In genomic region chr7:83976302-83976701, GRCh38 we compare ENCODE assay signal across 9 cellular contexts.
DNase-seq lines count a peak whose midpoint lies in the region; ATAC-seq and TF ChIP-seq lines count a peak whose summit lies in the region.
"Had no signal": no experiment of that assay in that cellular context is flagged by ENCODE, and none has a peak within 500 bp of the region (broad histone marks: within the 10 kb centered on the region; RNA-seq: fewer than 3 reads in every experiment).

No MANE protein-coding gene starts in this region.

- H3K4me3 ChIP-seq in astrocyte of the spinal cord (ENCODE audit: low read depth, low read length) = no peak overlapping the region

- DNase-seq in NCI-H1694 treated with DMSO at 0.1 percent for 48 hours (lab: John Stamatoyannopoulos, UW) (peak; percentile 13), astrocyte of the spinal cord (ENCODE audit: low read depth, low spot score) (peak; percentile 48), left lobe of liver (ENCODE audit: low spot score) (no peak)
- no peak for DNase-seq in NK-92 treated with Interleukin-12 subunit alpha and Interleukin-12 subunit beta, amount 100 ng/mL, for 24 hours (lab: John Stamatoyannopoulos, UW)

- peak; percentile 93 for ATAC-seq in GM18511 (IDR thresholded peaks at IDR 0.05; ENCODE audit: unreplicated experiment)
- ATAC-seq in HG02870 (IDR thresholded peaks at IDR 0.05; ENCODE audit: unreplicated experiment) = peak; percentile 78
- peak; percentile 68 for ATAC-seq in left lobe of liver
- no peak for ATAC-seq in HG03139 (IDR thresholded peaks at IDR 0.05; ENCODE audit: unreplicated experiment)

- peak; percentile 80 for TF ChIP-seq CTCF in C4-2B (conservative IDR thresholded peaks at IDR 0.05)
- TF ChIP-seq CTCF in astrocyte of the spinal cord (IDR thresholded peaks at IDR 0.05; ENCODE audit: low read depth, low read length) = peak; percentile 47

- in situ Hi-C loops in astrocyte of the spinal cord (cut with HindIII; ENCODE audit: low sequenced_read_pairs) = no loop called here

- no peak overlapping the region for H3K27ac ChIP-seq in C4-2B
- H3K27ac ChIP-seq: neutrophil had no signal

Comparison
In these comparisons a context has a peak if more than half of its experiments do, and no peak if none do; other contexts are left out.
1. DNase-seq: peak in NCI-H1694 treated with DMSO at 0.1 percent for 48 hours (single experiment) and astrocyte of the spinal cord (single experiment); none in left lobe of liver (single experiment) and NK-92 treated with Interleukin-12 subunit alpha and Interleukin-12 subunit beta, amount 100 ng/mL, for 24 hours (single experiment).